22 cellular contexts compared by ENCODE assay signal in genomic region chr9:81661339-81661738, GRCh38. TPM values are rescaled to one million over a fixed set of nuclear protein-coding genes. Genes with fewer than 3 reads are reported as not detected.
DNase-seq lines count a peak whose midpoint lies in the region; ATAC-seq, FAIRE-seq and TF ChIP-seq lines count a peak whose summit lies in the region.
"Had no signal": no experiment of that assay in that cellular context is flagged by ENCODE, and none has a peak within 500 bp of the region (broad histone marks: within the 10 kb centered on the region; RNA-seq: fewer than 3 reads in every experiment).

No MANE protein-coding gene starts in this region.

- BruUV-seq in A673 (replicated peaks; lab: Mats Ljungman, UMichigan) = no TSS peak

- peaks cover 10% of the 10 kb centered on the region for H3K27me3 Mint-ChIP-seq in glutamatergic neuron (ENCODE audit: unreplicated experiment)
- H3K27me3 Mint-ChIP-seq: activated CD4-positive, alpha-beta T cell treated with anti-CD3 and anti-CD28 coated beads for 36 hours; activated CD8-positive, alpha-beta memory T cell treated with anti-CD3 and anti-CD28 coated beads, Interleukin-2, amount 10 ng/mL, durations not matched to agents 7 days and 5 days; CD4-positive, CD25-positive, alpha-beta regulatory T cell; stimulated activated naive B cell treated with anti-CD40 and anti-IgM and Interleukin-4, amounts not matched to agents 10 μg/mL and 1 μg/mL and 100 μg/mL, for 72 hours had no signal

- H3K36me3 Mint-ChIP-seq in glutamatergic neuron (ENCODE audit: unreplicated experiment) = peaks cover 11% of the 10 kb centered on the region
- no peaks in the 10 kb centered on the region for H3K36me3 Mint-ChIP-seq in activated naive CD4-positive, alpha-beta T cell treated with anti-CD3 and anti-CD28 coated beads, Interleukin-2, amount 50 U/mL, for 72 hours
- H3K36me3 Mint-ChIP-seq: activated CD8-positive, alpha-beta memory T cell treated with anti-CD3 and anti-CD28 coated beads, Interleukin-2, amount 10 ng/mL, durations not matched to agents 7 days and 5 days; CD4-positive, CD25-positive, alpha-beta regulatory T cell had no signal

- H3K4me1 Mint-ChIP-seq in glutamatergic neuron (ENCODE audit: low read depth, unreplicated experiment) = peaks cover 68% of the 10 kb centered on the region
- H3K4me1 Mint-ChIP-seq: activated CD4-positive, alpha-beta T cell treated with anti-CD3 and anti-CD28 coated beads for 36 hours; activated CD8-positive, alpha-beta memory T cell treated with anti-CD3 and anti-CD28 coated beads, Interleukin-2, amount 10 ng/mL, durations not matched to agents 7 days and 5 days; CD4-positive, CD25-positive, alpha-beta regulatory T cell had no signal

- H3K36me3 ChIP-seq in A673 (ENCODE audit: insufficient read depth, low read length, poor library complexity, severe bottlenecking) = no peaks in the 10 kb centered on the region
- H3K36me3 ChIP-seq: HAP-1, thyroid gland had no signal

- peaks cover 14% of the 10 kb centered on the region for H3K4me1 ChIP-seq in A673 (ENCODE audit: insufficient read depth, low read length, poor library complexity, severe bottlenecking)
- H3K4me1 ChIP-seq: HAP-1 had no signal

- CTCF ChIA-PET in A673 (lab: Charles Lee) = no interaction called here

- POLR2A ChIA-PET in A673 (lab: Charles Lee; ENCODE audit: low non-redundant PET) = no interaction called here

- no peak for FAIRE-seq in GM19239 (lab: Jason Lieb, UNC)
- FAIRE-seq: GM18507 had no signal

- H3K9me3 Mint-ChIP-seq in glutamatergic neuron (ENCODE audit: unreplicated experiment) = peaks cover 25% of the 10 kb centered on the region
- H3K9me3 Mint-ChIP-seq in activated naive CD4-positive, alpha-beta T cell treated with anti-CD3 and anti-CD28 coated beads, Interleukin-2, amount 50 U/mL, for 72 hours = peaks cover 0 to 4% of the 10 kb centered on the region in 2 donors
- H3K9me3 Mint-ChIP-seq: activated T-helper 2 cell treated with anti-CD3 and anti-CD28 coated beads, Interferon-gamma antibody, Interleukin-2, Interleukin-4, amounts not matched to agents 10 μg/mL and 5 μg/mL and 100 μg/mL, durations not matched to agents 14 hours and 24 hours and 36 hours; immature natural killer cell; stimulated activated naive B cell treated with anti-CD40 and anti-IgM and Interleukin-4, amounts not matched to agents 10 μg/mL and 1 μg/mL and 100 μg/mL, for 72 hours had no signal

- H3K9me3 ChIP-seq in A673 (ENCODE audit: low read depth, low read length, poor library complexity, severe bottlenecking) = no peaks in the 10 kb centered on the region
- H3K9me3 ChIP-seq: HAP-1, right lobe of liver, thyroid gland had no signal

- H3K27ac ChIP-seq in A673 (ENCODE audit: low read depth, low read length, poor library complexity, severe bottlenecking) = no peak overlapping the region
- H3K27ac ChIP-seq: right lobe of liver, thyroid gland had no signal

- ATAC-seq in activated naive CD4-positive, alpha-beta T cell treated with anti-CD3 and anti-CD28 coated beads, Interleukin-2, amount 50 U/mL, for 72 hours = no peak
- ATAC-seq: activated CD4-positive, alpha-beta T cell treated with anti-CD3 and anti-CD28 coated beads for 36 hours; activated CD8-positive, alpha-beta memory T cell treated with anti-CD3 and anti-CD28 coated beads, Interleukin-2, amount 10 ng/mL, durations not matched to agents 7 days and 5 days; esophagus mucosa; right lobe of liver; stimulated activated naive B cell treated with anti-CD40 and anti-IgM and Interleukin-4, amounts not matched to agents 10 μg/mL and 1 μg/mL and 100 μg/mL, for 72 hours had no signal

- intact Hi-C loops in A673 (cut with micrococcal nuclease; ENCODE audit: unreplicated experiment) = no loop called here

- H3K4me3 Mint-ChIP-seq in glutamatergic neuron (ENCODE audit: unreplicated experiment) = peak overlapping the region; percentile 63
- H3K4me3 Mint-ChIP-seq: activated CD4-positive, alpha-beta T cell treated with anti-CD3 and anti-CD28 coated beads for 36 hours; activated CD8-positive, alpha-beta memory T cell treated with anti-CD3 and anti-CD28 coated beads, Interleukin-2, amount 10 ng/mL, durations not matched to agents 7 days and 5 days; CD4-positive, CD25-positive, alpha-beta regulatory T cell; immature natural killer cell; stimulated activated naive B cell treated with anti-CD40 and anti-IgM and Interleukin-4, amounts not matched to agents 10 μg/mL and 1 μg/mL and 100 μg/mL, for 72 hours had no signal

- no peak overlapping the region for H3K4me3 ChIP-seq in A673 (ENCODE audit: low read depth, low read length, poor library complexity, severe bottlenecking)
- H3K4me3 ChIP-seq: HAP-1, right lobe of liver, thyroid gland had no signal

- no peaks in the 10 kb centered on the region for H3K27me3 ChIP-seq in A673 (replicated peaks; ENCODE audit: insufficient read depth, low read depth, low read length, poor library complexity)
- H3K27me3 ChIP-seq: right lobe of liver, thyroid gland had no signal

- DNase-seq in A673 (ENCODE audit: low spot score) (peak; percentile 47), NCI-H1105 (lab: John Stamatoyannopoulos, UW) (peak; percentile 70), NCI-H2227 treated with DMSO at 0.1 percent for 48 hours (lab: John Stamatoyannopoulos, UW) (peak; percentile 30), glutamatergic neuron (no peak), GM19240 (ENCODE audit: insufficient read length, low spot score) (no peak), amygdala (lab: John Stamatoyannopoulos, UW) (no peak), GM19239 (ENCODE audit: insufficient read length, low spot score) (no peak)
- DNase-seq in activated naive CD4-positive, alpha-beta T cell treated with anti-CD3 and anti-CD28 coated beads, Interleukin-2, amount 50 U/mL, for 72 hours (ENCODE audit: low spot score in 2 of 2) = no peak
- DNase-seq: activated CD4-positive, alpha-beta T cell treated with anti-CD3 and anti-CD28 coated beads for 36 hours; activated CD8-positive, alpha-beta memory T cell treated with anti-CD3 and anti-CD28 coated beads, Interleukin-2, amount 10 ng/mL, durations not matched to agents 7 days and 5 days; CD4-positive, CD25-positive, alpha-beta regulatory T cell; central memory CD4-positive, alpha-beta T cell; immature natural killer cell; NCI-H774; right lobe of liver; RPMI8226; stimulated activated naive B cell treated with anti-CD40 and anti-IgM and Interleukin-4, amounts not matched to agents 10 μg/mL and 1 μg/mL and 100 μg/mL, for 72 hours; thyroid gland had no signal

- no peak for TF ChIP-seq CTCF in A673 (conservative IDR thresholded peaks at IDR 0.05; ENCODE audit: low read depth, low read length)
- no peak for TF ChIP-seq CTCF in glutamatergic neuron (IDR thresholded peaks at IDR 0.05; ENCODE audit: partially characterized antibody, unreplicated experiment)

- peak overlapping the region; percentile 79 for H3K27ac Mint-ChIP-seq in glutamatergic neuron (ENCODE audit: unreplicated experiment)
- H3K27ac Mint-ChIP-seq in activated naive CD4-positive, alpha-beta T cell treated with anti-CD3 and anti-CD28 coated beads, Interleukin-2, amount 50 U/mL, for 72 hours = no peak overlapping the region
- H3K27ac Mint-ChIP-seq: activated CD4-positive, alpha-beta T cell treated with anti-CD3 and anti-CD28 coated beads for 36 hours; activated CD8-positive, alpha-beta memory T cell treated with anti-CD3 and anti-CD28 coated beads, Interleukin-2, amount 10 ng/mL, durations not matched to agents 7 days and 5 days; activated T-helper 2 cell treated with anti-CD3 and anti-CD28 coated beads, Interferon-gamma antibody, Interleukin-2, Interleukin-4, amounts not matched to agents 10 μg/mL and 5 μg/mL and 100 μg/mL, durations not matched to agents 14 hours and 24 hours and 36 hours; CD4-positive, CD25-positive, alpha-beta regulatory T cell; stimulated activated naive B cell treated with anti-CD40 and anti-IgM and Interleukin-4, amounts not matched to agents 10 μg/mL and 1 μg/mL and 100 μg/mL, for 72 hours had no signal

RNA-seq across cellular contexts. Expression of gene TLE1, which starts 28.0 kb away (rescaled TPM):
- total RNA-seq in A673 (2021) (2.2 and 3.1 TPM in 2 replicates), glutamatergic neuron (ENCODE audit: unreplicated experiment) (345 TPM)
- total RNA-seq in activated naive CD4-positive, alpha-beta T cell treated with anti-CD3 and anti-CD28 coated beads, Interleukin-2, amount 50 U/mL, for 72 hours = under 1 TPM; 0.20 to 0.33 TPM

Comparison
In these comparisons a context has a peak if more than half of its experiments do, and no peak if none do; other contexts are left out.
1. DNase-seq: peak in A673 (single experiment), NCI-H1105 (single experiment) and NCI-H2227 treated with DMSO at 0.1 percent for 48 hours (single experiment); none in glutamatergic neuron (single experiment), GM19240 (single experiment), amygdala (0 of 56), activated naive CD4-positive, alpha-beta T cell treated with anti-CD3 and anti-CD28 coated beads, Interleukin-2, amount 50 U/mL, for 72 hours (0 of 2) and GM19239 (single experiment).
2. RNA of gene TLE1, which starts 28.0 kb away (total RNA-seq): 345 TPM in glutamatergic neuron (single experiment); 2.2 to 3.1 TPM in A673 and 0.20 to 0.33 TPM in activated naive CD4-positive, alpha-beta T cell treated with anti-CD3 and anti-CD28 coated beads, Interleukin-2, amount 50 U/mL, for 72 hours; every median in the first group is over 10 times any median in the second.